Comparison of ENCODE assay signal across 11 cellular contexts in genomic region chr20:18063676-18064075, GRCh38. TPM values are rescaled to one million over a fixed set of nuclear protein-coding genes. Genes with fewer than 3 reads are reported as not detected.
"Had no signal": no experiment of that assay in that cellular context is flagged by ENCODE, and none has a peak within 500 bp of the region (broad histone marks: within the 10 kb centered on the region; RNA-seq: fewer than 3 reads in every experiment).

No MANE protein-coding gene starts in this region.

- H3K4me1 ChIP-seq: HAP-1 had no signal

- H3K9me3 ChIP-seq: HAP-1 had no signal

- H3K9ac ChIP-seq: GM23248 had no signal

- H3K36me3 ChIP-seq: HAP-1 had no signal

- FAIRE-seq: H1, H54 had no signal

- ATAC-seq: GM23338, HCT116 had no signal

- H3K27ac Mint-ChIP-seq: GM23338, H9, HFFc6 had no signal

- H2AFZ ChIP-seq: GM23248, GM23338 had no signal

- DNase-seq: GM23248, GOT3, H7, H9, HCEC 1CT, HFFc6 had no signal

- H3K4me2 ChIP-seq: GM23338 had no signal

- H3K9me3 Mint-ChIP-seq: GM23338, H9, HFFc6 had no signal

- H3K4me3 ChIP-seq: GM23248, GM23338, HAP-1 had no signal

- H3K4me3 Mint-ChIP-seq: GM23338, H9, HFFc6 had no signal

- H3K27ac ChIP-seq: GM23248 had no signal

RNA-seq across cellular contexts. Expression of gene OVOL2, which starts 6.0 kb away (rescaled TPM):
- total RNA-seq: GM23248, HFFc6 had no signal
- polyA plus RNA-seq: GM23248 had no signal
